In the genomic region with DNA sequence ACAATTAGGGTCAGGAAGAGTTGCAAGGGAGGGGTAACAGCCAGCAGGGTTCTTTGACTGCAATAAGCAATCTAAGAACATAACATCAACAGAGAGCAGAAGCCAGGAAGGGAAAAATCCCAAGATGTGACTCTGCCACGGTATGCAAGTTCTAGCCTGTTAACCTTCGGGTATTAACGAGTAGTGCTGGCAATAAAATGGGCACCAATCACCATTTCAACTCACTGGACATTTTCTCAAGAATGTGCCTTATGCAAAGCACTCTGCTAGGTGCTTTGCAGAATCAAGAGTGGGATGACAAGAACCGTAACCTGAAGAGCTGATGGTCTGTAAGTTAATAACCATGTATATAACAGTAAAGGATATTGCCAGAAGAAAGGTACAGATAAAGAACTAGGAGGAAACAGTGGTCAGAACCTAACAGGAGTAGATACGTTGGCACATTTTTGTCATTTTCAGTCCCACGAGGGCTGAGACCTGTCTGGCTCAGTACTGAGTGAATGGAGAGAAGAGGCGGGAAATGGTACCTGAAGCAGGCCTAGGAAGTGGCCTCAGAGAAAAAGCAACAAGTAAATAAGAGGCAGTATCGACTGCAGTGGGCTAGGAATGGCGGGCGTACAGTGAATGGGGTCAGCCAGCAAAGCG, we compare ENCODE assay signal across 8 cellular contexts. TPM values are rescaled to one million over a fixed set of nuclear protein-coding genes. Genes with fewer than 3 reads are reported as not detected.
DNase-seq lines count a peak whose midpoint lies in the region; ATAC-seq and TF ChIP-seq lines count a peak whose summit lies in the region.

No MANE protein-coding gene starts in this region.

- H3K9ac ChIP-seq in OCI-LY1 (ENCODE audit: low read length) = peak overlapping the region; percentile 79
- H3K9ac ChIP-seq in colonic mucosa (ENCODE audit: low read depth in 2 of 2, low read length in 2 of 2) = peak overlapping the region; percentile 94 to 96

- H3F3A ChIP-seq in OCI-LY1 (ENCODE audit: insufficient read depth, low read length) = no peaks in the 10 kb centered on the region; the same call in 1 of the 2 replicates

- DNase-seq in activated gamma-delta T cell treated with Interleukin-2 at 50 U/mL for 16 hours (peak; percentile 3), activated gamma-delta T cell (lab: John Stamatoyannopoulos, UW) (no peak), colonic mucosa (peak; percentile 35), sciatic nerve (ENCODE audit: low spot score) (no peak), DMS 273 treated with DMSO at 0.1 percent for 48 hours (lab: John Stamatoyannopoulos, UW) (no peak)

- H3K36me3 ChIP-seq in OCI-LY1 (ENCODE audit: insufficient read depth, low read length) (peaks cover 31% of the 10 kb centered on the region), colonic mucosa (no peaks in the 10 kb centered on the region)

- H3K9me3 ChIP-seq in OCI-LY1 (ENCODE audit: low read length) (no peaks in the 10 kb centered on the region), colonic mucosa (no peaks in the 10 kb centered on the region), mononuclear cell (ENCODE audit: low read depth, low read length) (no peaks in the 10 kb centered on the region)

- H4K20me1 ChIP-seq in OCI-LY1 (ENCODE audit: insufficient read depth, low read length) = no peaks in the 10 kb centered on the region

- H2AFZ ChIP-seq in OCI-LY1 (ENCODE audit: low read length) = 0 out of 2 replicates have a peak overlapping the region, but pooled peaks have one; percentile 18

- peak overlapping the region; percentile 83 for H3K4me3 ChIP-seq in OCI-LY1 (ENCODE audit: low read depth, low read length, poor library complexity, severe bottlenecking)
- H3K4me3 ChIP-seq in colonic mucosa = peak overlapping the region; percentile 81
- peak overlapping the region; percentile 75 for H3K4me3 ChIP-seq in mononuclear cell (ENCODE audit: low read length)

- intact Hi-C loops in colonic mucosa (cut with DNase I) = no loop called here
- intact Hi-C loops in sciatic nerve (cut with DNase I) = no loop called here

- H3K27me3 ChIP-seq in OCI-LY1 (ENCODE audit: insufficient read depth, low read length) = no peaks in the 10 kb centered on the region
- H3K27me3 ChIP-seq in colonic mucosa = no peaks in the 10 kb centered on the region
- H3K27me3 ChIP-seq in mononuclear cell (ENCODE audit: insufficient read depth, low read length) = no peaks in the 10 kb centered on the region

- no peak for TF ChIP-seq CTCF in OCI-LY1 (IDR thresholded peaks at IDR 0.05; ENCODE audit: low read length)
- TF ChIP-seq CTCF in colonic mucosa (IDR thresholded peaks at IDR 0.05) = no peak

- peak; percentile 0 for ATAC-seq in HG02610 (IDR thresholded peaks at IDR 0.05; ENCODE audit: unreplicated experiment)
- ATAC-seq in sciatic nerve = no peak

- no peaks in the 10 kb centered on the region for H3K9me2 ChIP-seq in OCI-LY1 (ENCODE audit: low read depth, low read length)

- peaks cover 31% of the 10 kb centered on the region for H3K79me2 ChIP-seq in OCI-LY1 (ENCODE audit: insufficient read depth, low read length)

- H3K4me1 ChIP-seq in OCI-LY1 (ENCODE audit: insufficient read depth, low read length, severe bottlenecking) (peaks cover 53% of the 10 kb centered on the region), colonic mucosa (no peaks in the 10 kb centered on the region), mononuclear cell (ENCODE audit: insufficient read depth, low read length) (peaks cover 24% of the 10 kb centered on the region)

- H3K4me2 ChIP-seq in OCI-LY1 (ENCODE audit: low read length) = peak overlapping the region; percentile 95

- H3K27ac ChIP-seq in OCI-LY1 (ENCODE audit: low read depth, low read length, poor library complexity, severe bottlenecking) = peak overlapping the region; percentile 95
- H3K27ac ChIP-seq in colonic mucosa = peak overlapping the region; percentile 93

RNA-seq across cellular contexts. Expression of a gene that starts 2.7 kb away (rescaled TPM):
- total RNA-seq in colonic mucosa (10 to 100 TPM; 43.7 to 66.3 TPM), mononuclear cell (1.5 TPM), sciatic nerve (11.6 TPM)

Comparison
In these comparisons a context has a peak if more than half of its experiments do, and no peak if none do; other contexts are left out.
1. DNase-seq: peak in activated gamma-delta T cell treated with Interleukin-2 at 50 U/mL for 16 hours (single experiment) and colonic mucosa (single experiment); none in activated gamma-delta T cell (single experiment), sciatic nerve (single experiment) and DMS 273 treated with DMSO at 0.1 percent for 48 hours (single experiment).
2. Peak in every context shown above with its lines, with median percentiles within 50 percentile points of each other: H3K4me3 ChIP-seq.